Comparison of ENCODE assay signal across 8 cellular contexts in the genomic region with DNA sequence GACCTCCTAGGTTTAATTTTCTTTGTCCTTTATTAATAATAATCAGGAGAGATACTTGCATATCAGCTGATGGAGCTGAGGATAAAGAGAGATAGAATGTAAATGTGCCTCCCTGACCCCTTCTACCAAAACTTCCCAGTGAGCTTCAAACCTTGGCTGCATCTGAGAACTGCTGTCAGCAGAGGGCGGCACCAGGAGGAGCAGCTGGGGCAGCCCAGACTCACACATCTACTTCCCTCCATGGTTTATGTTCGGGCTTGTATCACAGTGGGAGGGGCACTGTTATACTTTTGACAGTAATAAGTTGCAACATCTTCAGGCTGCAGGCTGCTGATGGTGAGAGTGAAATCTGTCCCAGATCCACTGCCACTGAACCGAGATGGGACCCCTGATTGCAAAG.
A peak's percentile ranks its signal among the peaks of the same experiment; 100 is the strongest.
DNase-seq lines count a peak whose midpoint lies in the region; ATAC-seq and TF ChIP-seq lines count a peak whose summit lies in the region.
"Not testable (repeated sequence)": the region's sequence is repeated elsewhere in the genome, so short reads cannot be mapped to it uniquely, and the experiment has no call there.

No MANE protein-coding gene starts in this region.

- 5 to 6% methylated on average over 3 of the region's 3 CpGs for WGBS in thyroid gland, 2 donors

- not testable (repeated sequence) for H3K4me3 Mint-ChIP-seq in glutamatergic neuron (ENCODE audit: unreplicated experiment)

- H3K4me3 ChIP-seq in MM.1S (ENCODE audit: low read length); adipocyte (ENCODE audit: low read length); thyroid gland (replicated peaks in 1 of 3): not testable (repeated sequence)

- not testable (repeated sequence) for H3K27ac Mint-ChIP-seq in glutamatergic neuron (ENCODE audit: unreplicated experiment)

- not testable (repeated sequence) for H2AFZ ChIP-seq in MM.1S (ENCODE audit: low read length)

- H3K9me2 ChIP-seq in MM.1S (replicated peaks; ENCODE audit: insufficient read depth, low read length): not testable (repeated sequence)

- H3K4me1 ChIP-seq in MM.1S (ENCODE audit: low read length); adipocyte (ENCODE audit: control insufficient read depth, insufficient read depth, low read length); thyroid gland: not testable (repeated sequence)

- H3K27me3 Mint-ChIP-seq in glutamatergic neuron (ENCODE audit: unreplicated experiment): not testable (repeated sequence)

- H3K36me3 Mint-ChIP-seq in glutamatergic neuron (ENCODE audit: unreplicated experiment): not testable (repeated sequence)

- ATAC-seq in HG02588 (IDR thresholded peaks at IDR 0.05; ENCODE audit: unreplicated experiment): peak; percentile 62

- peak; percentile 21 for TF ChIP-seq CTCF in MM.1S (IDR thresholded peaks at IDR 0.05; ENCODE audit: low read length)
- not testable (repeated sequence) for TF ChIP-seq CTCF in glutamatergic neuron (IDR thresholded peaks at IDR 0.05; ENCODE audit: partially characterized antibody, unreplicated experiment); thyroid gland (IDR thresholded peaks at IDR 0.05)

- not testable (repeated sequence) for H3K79me2 ChIP-seq in MM.1S (ENCODE audit: low read length)

- not testable (repeated sequence) for H3F3A ChIP-seq in MM.1S (ENCODE audit: insufficient read depth, low read length)

- H3K4me1 Mint-ChIP-seq in glutamatergic neuron (ENCODE audit: low read depth, unreplicated experiment): not testable (repeated sequence)

- DNase-seq in EL: peak; percentile 1
- DNase-seq in MM.1S: peak; percentile 50
- peak; percentile 7 for DNase-seq in SIG-M5 treated with dmso at 0.1 percent for 504 hours (lab: John Stamatoyannopoulos, UW; ENCODE audit: unreplicated experiment)
- peak; percentile 15 for DNase-seq in adipocyte (ENCODE audit: low read depth)
- peak; percentile 58 for DNase-seq in glutamatergic neuron
- peak; percentile 51 to 59 for DNase-seq in lung microvascular endothelial cell (ENCODE audit: low read depth in 2 of 2)
- DNase-seq in thyroid gland: peak; percentile 7 to 22

- H3K4me2 ChIP-seq in MM.1S (ENCODE audit: low read depth, low read length): not testable (repeated sequence)

- not testable (repeated sequence) for H3K9me3 ChIP-seq in MM.1S (replicated peaks; ENCODE audit: insufficient read depth, low read length); adipocyte (ENCODE audit: control insufficient read depth, low read length); thyroid gland

- not testable (repeated sequence) for H3K36me3 ChIP-seq in MM.1S (replicated peaks; ENCODE audit: insufficient read depth, low read length); adipocyte (ENCODE audit: control insufficient read depth, insufficient read depth, low read length, severe bottlenecking); thyroid gland

- H3K27me3 ChIP-seq in MM.1S (replicated peaks; ENCODE audit: insufficient read depth, low read length); adipocyte (replicated peaks; ENCODE audit: control insufficient read depth, insufficient read depth, low read length); thyroid gland: not testable (repeated sequence)

- intact Hi-C loops in thyroid gland (cut with DNase I): not testable (repeated sequence)

- H3K9me3 Mint-ChIP-seq in glutamatergic neuron (ENCODE audit: unreplicated experiment): not testable (repeated sequence)

- H3K9ac ChIP-seq in MM.1S (ENCODE audit: low read length); adipocyte (ENCODE audit: low read length): not testable (repeated sequence)

- not testable (repeated sequence) for TF ChIP-seq POLR2A in thyroid gland (IDR thresholded peaks at IDR 0.05)

- not testable (repeated sequence) for H4K20me1 ChIP-seq in MM.1S (ENCODE audit: insufficient read depth, low read length)

- not testable (repeated sequence) for H3K27ac ChIP-seq in MM.1S (ENCODE audit: low read length); thyroid gland

Comparison
In these comparisons a context has a peak if more than half of its experiments do, and no peak if none do; other contexts are left out.
1. DNase-seq: peak in every context shown above with its lines; median percentile 58 in glutamatergic neuron; 55 in lung microvascular endothelial cell; 50 in MM.1S; 15 in adipocyte; 14 in thyroid gland; 7 in SIG-M5 treated with dmso at 0.1 percent for 504 hours; 1 in EL.